In genomic region chr10:17086865-17087264, GRCh38 we compare ENCODE assay signal across 35 cellular contexts. TPM values are rescaled to one million over a fixed set of nuclear protein-coding genes. Genes with fewer than 3 reads are reported as not detected.
DNase-seq lines count a peak whose midpoint lies in the region; ATAC-seq, FAIRE-seq and TF ChIP-seq lines count a peak whose summit lies in the region.
"Had no signal": no experiment of that assay in that cellular context is flagged by ENCODE, and none has a peak within 500 bp of the region (broad histone marks: within the 10 kb centered on the region; RNA-seq: fewer than 3 reads in every experiment).

No MANE protein-coding gene starts in this region.

- BruUV-seq in Panc1 (replicated peaks; lab: Mats Ljungman, UMichigan) = no TSS peak

- H4K20me1 ChIP-seq in neural cell (ENCODE audit: insufficient read depth) = no peaks in the 10 kb centered on the region
- H4K20me1 ChIP-seq: BLaER1; BLaER1 treated with 17β-estradiol and CSF1 and Interleukin-3, amounts not matched to agents 10 nM and 100 nM had no signal

- H3K36me3 Mint-ChIP-seq in glutamatergic neuron (ENCODE audit: unreplicated experiment) = no peaks in the 10 kb centered on the region

- peak; percentile 86 for TF ChIP-seq EP300 in neural cell (conservative IDR thresholded peaks at IDR 0.05; ENCODE audit: poor library complexity, severe bottlenecking)

- peaks cover 5% of the 10 kb centered on the region for H3K4me1 Mint-ChIP-seq in glutamatergic neuron (ENCODE audit: low read depth, unreplicated experiment)
- H3K4me1 Mint-ChIP-seq: B cell; CD4-positive, alpha-beta memory T cell; CD4-positive, CD25-positive, alpha-beta regulatory T cell had no signal

- CTCF ChIA-PET in Panc1 (lab: Charles Lee) = no interaction called here

- no peaks in the 10 kb centered on the region for H3K36me3 ChIP-seq in Panc1 (ENCODE audit: control insufficient read depth, insufficient read depth, low read length)
- H3K36me3 ChIP-seq in neural cell (ENCODE audit: insufficient read depth, low read length) = no peaks in the 10 kb centered on the region
- H3K36me3 ChIP-seq: BE2C; BLaER1; BLaER1 treated with 17β-estradiol and CSF1 and Interleukin-3, amounts not matched to agents 10 nM and 100 nM had no signal

- H3K4me1 ChIP-seq in Panc1 (ENCODE audit: control insufficient read depth, insufficient read depth, low read length) = no peaks in the 10 kb centered on the region; the same call in 1 of the 2 replicates
- H3K4me1 ChIP-seq: BE2C, BLaER1, Caco-2 had no signal

- H3K9me2 ChIP-seq in neural cell (ENCODE audit: insufficient read depth, low read length) = no peaks in the 10 kb centered on the region

- H3K27me3 ChIP-seq in Panc1 (ENCODE audit: control insufficient read depth, insufficient read depth, low read length) (no peaks in the 10 kb centered on the region), neural cell (ENCODE audit: insufficient read depth, low read depth, low read length) (no peaks in the 10 kb centered on the region)
- H3K27me3 ChIP-seq: BE2C; BLaER1; BLaER1 treated with 17β-estradiol and CSF1 and Interleukin-3, amounts not matched to agents 10 nM and 100 nM had no signal

- no peaks in the 10 kb centered on the region for H3K79me2 ChIP-seq in neural cell (replicated peaks; ENCODE audit: insufficient read depth, low read length)

- H3K27ac Mint-ChIP-seq in glutamatergic neuron (ENCODE audit: unreplicated experiment) = peak overlapping the region; percentile 62
- H3K27ac Mint-ChIP-seq: B cell; CD14-positive monocyte; CD4-positive, alpha-beta memory T cell; CD4-positive, alpha-beta T cell; CD4-positive, CD25-positive, alpha-beta regulatory T cell; CD8-positive, alpha-beta T cell had no signal

- in situ Hi-C loops in Panc1 (cut with HindIII; ENCODE audit: low pct_unique_long_range_greater_than_20kb, low sequenced_read_pairs) = no loop called here

- peaks cover 4% of the 10 kb centered on the region for H3F3A ChIP-seq in neural cell (ENCODE audit: insufficient read depth, low read length, poor library complexity, severe bottlenecking)

- no peaks in the 10 kb centered on the region for H3K27me3 Mint-ChIP-seq in glutamatergic neuron (ENCODE audit: unreplicated experiment)
- H3K27me3 Mint-ChIP-seq: B cell; CD4-positive, alpha-beta memory T cell; CD4-positive, alpha-beta T cell; CD4-positive, CD25-positive, alpha-beta regulatory T cell; CD8-positive, alpha-beta memory T cell had no signal

- no peak for DNase-seq in Panc1 (ENCODE audit: low read depth, low spot score)
- no peak for DNase-seq in glutamatergic neuron
- DNase-seq in GM19239 (ENCODE audit: insufficient read length, low spot score) = no peak
- DNase-seq: 8988T; ACHN; AML-193; BE2C; C1 segment of cervical spinal cord; Caco-2; Calu3; CD4-positive, alpha-beta memory T cell; CD4-positive, alpha-beta T cell; CD4-positive, CD25-positive, alpha-beta regulatory T cell; CD8-positive, alpha-beta memory T cell; CD8-positive, alpha-beta T cell; COR-L47; DMS 273 treated with DMSO at 0.1 percent for 48 hours; DMS153; DMS53; DMS79; DMS79 treated with DMSO at 0.1 percent for 48 hours; DND-41; EL had no signal

- H3K4me3 ChIP-seq in Panc1 (ENCODE audit: low read depth in 2 of 2, low read length in 2 of 2) = no peak overlapping the region
- peak overlapping the region; percentile 5 for H3K4me3 ChIP-seq in neural cell (ENCODE audit: low read length)
- H3K4me3 ChIP-seq: A549; BLaER1; BLaER1 treated with 17β-estradiol and CSF1 and Interleukin-3, amounts not matched to agents 10 nM and 100 nM had no signal

- no peak overlapping the region for H3K9ac ChIP-seq in neural cell (ENCODE audit: low read length)
- H3K9ac ChIP-seq: BLaER1; BLaER1 treated with 17β-estradiol and CSF1 and Interleukin-3, amounts not matched to agents 10 nM and 100 nM had no signal

- no peak overlapping the region for H3K4me2 ChIP-seq in neural cell (ENCODE audit: low read length)
- H3K4me2 ChIP-seq: A549; BLaER1; BLaER1 treated with 17β-estradiol and CSF1 and Interleukin-3, amounts not matched to agents 10 nM and 100 nM had no signal

- POLR2A ChIA-PET in Panc1 (lab: Charles Lee) = no interaction called here

- H3K27ac ChIP-seq in Panc1 (ENCODE audit: low read length) (peak overlapping the region; percentile 26; the same call in 1 of the 2 replicates), neural cell (ENCODE audit: low read length) (peak overlapping the region; percentile 89)
- H3K27ac ChIP-seq: 22Rv1; BLaER1; BLaER1 treated with 17β-estradiol and CSF1 and Interleukin-3, amounts not matched to agents 10 nM and 100 nM; C4-2B had no signal

- peak overlapping the region; percentile 9 for H3K4me3 Mint-ChIP-seq in glutamatergic neuron (ENCODE audit: unreplicated experiment)
- H3K4me3 Mint-ChIP-seq: B cell; CD14-positive monocyte; CD4-positive, alpha-beta memory T cell; CD4-positive, alpha-beta T cell; CD4-positive, CD25-positive, alpha-beta regulatory T cell; CD8-positive, alpha-beta memory T cell; CD8-positive, alpha-beta T cell had no signal

- no peak overlapping the region for H2AFZ ChIP-seq in neural cell (ENCODE audit: low read depth, low read length)

- peak; percentile 33 for TF ChIP-seq RAD21 in neural cell (conservative IDR thresholded peaks at IDR 0.05)

- ATAC-seq in Panc1 (no peak), HG02642 (IDR thresholded peaks at IDR 0.05; ENCODE audit: poor library complexity, unreplicated experiment) (no peak), GM21717 (IDR thresholded peaks at IDR 0.05; ENCODE audit: unreplicated experiment) (no peak)
- ATAC-seq: A549; CD8-positive, alpha-beta T cell had no signal

- FAIRE-seq in GM19239 (lab: Jason Lieb, UNC) = no peak
- FAIRE-seq: A204.1, A549, D721Med had no signal

- H3K9me3 Mint-ChIP-seq in glutamatergic neuron (ENCODE audit: unreplicated experiment) = no peaks in the 10 kb centered on the region
- H3K9me3 Mint-ChIP-seq: CD14-positive monocyte; CD4-positive, alpha-beta T cell; CD4-positive, CD25-positive, alpha-beta regulatory T cell; CD8-positive, alpha-beta memory T cell; CD8-positive, alpha-beta T cell had no signal

- intact Hi-C loops in Panc1 (cut with micrococcal nuclease; ENCODE audit: unreplicated experiment) = no loop called here

- H3K9me3 ChIP-seq in Panc1 (ENCODE audit: control insufficient read depth, insufficient read depth, low read depth, low read length) (peaks cover 8% of the 10 kb centered on the region; the same call in 1 of the 2 replicates), neural cell (ENCODE audit: low read length) (no peaks in the 10 kb centered on the region)
- H3K9me3 ChIP-seq: A549, BE2C, BLaER1, Caco-2 had no signal

- TF ChIP-seq CTCF in Panc1 (IDR thresholded peaks at IDR 0.05) (no peak), glutamatergic neuron (IDR thresholded peaks at IDR 0.05; ENCODE audit: partially characterized antibody, unreplicated experiment) (no peak), neural cell (IDR thresholded peaks at IDR 0.05; ENCODE audit: poor library complexity, severe bottlenecking) (no peak)

TF ChIP-seq in neural cell, 6 proteins besides CTCF, POLR2A, EP300 and RAD21:
- TF ChIP-seq REST (IDR thresholded peaks at IDR 0.05; ENCODE audit: borderline replicate concordance) = peak; percentile 96
- no peak for TF ChIP-seq TAF1 (IDR thresholded peaks at IDR 0.05; ENCODE audit: low read depth)
- TF ChIP-seq POLR2AphosphoS5 (IDR thresholded peaks at IDR 0.05) = peak; percentile 43

RNA-seq across cellular contexts. Expression of gene CUBN, which starts 42.7 kb away (rescaled TPM):
- total RNA-seq in Panc1 (2021; ENCODE audit: unreplicated experiment) (1.3 TPM), glutamatergic neuron (ENCODE audit: unreplicated experiment) (0.32 TPM)
- polyA plus RNA-seq in Panc1 (2012; ENCODE audit: insufficient read length) = 1.5 TPM
- 7.1 and 8.7 TPM in 2 replicates for polyA plus RNA-seq in neural cell
- polyA minus RNA-seq in neural cell = 9.7 and 10.5 TPM in 2 replicates
- polyA plus RNA-seq: CD14-positive monocyte had no signal
